Comparison of ENCODE assay signal across 1 cellular context in the genomic region with DNA sequence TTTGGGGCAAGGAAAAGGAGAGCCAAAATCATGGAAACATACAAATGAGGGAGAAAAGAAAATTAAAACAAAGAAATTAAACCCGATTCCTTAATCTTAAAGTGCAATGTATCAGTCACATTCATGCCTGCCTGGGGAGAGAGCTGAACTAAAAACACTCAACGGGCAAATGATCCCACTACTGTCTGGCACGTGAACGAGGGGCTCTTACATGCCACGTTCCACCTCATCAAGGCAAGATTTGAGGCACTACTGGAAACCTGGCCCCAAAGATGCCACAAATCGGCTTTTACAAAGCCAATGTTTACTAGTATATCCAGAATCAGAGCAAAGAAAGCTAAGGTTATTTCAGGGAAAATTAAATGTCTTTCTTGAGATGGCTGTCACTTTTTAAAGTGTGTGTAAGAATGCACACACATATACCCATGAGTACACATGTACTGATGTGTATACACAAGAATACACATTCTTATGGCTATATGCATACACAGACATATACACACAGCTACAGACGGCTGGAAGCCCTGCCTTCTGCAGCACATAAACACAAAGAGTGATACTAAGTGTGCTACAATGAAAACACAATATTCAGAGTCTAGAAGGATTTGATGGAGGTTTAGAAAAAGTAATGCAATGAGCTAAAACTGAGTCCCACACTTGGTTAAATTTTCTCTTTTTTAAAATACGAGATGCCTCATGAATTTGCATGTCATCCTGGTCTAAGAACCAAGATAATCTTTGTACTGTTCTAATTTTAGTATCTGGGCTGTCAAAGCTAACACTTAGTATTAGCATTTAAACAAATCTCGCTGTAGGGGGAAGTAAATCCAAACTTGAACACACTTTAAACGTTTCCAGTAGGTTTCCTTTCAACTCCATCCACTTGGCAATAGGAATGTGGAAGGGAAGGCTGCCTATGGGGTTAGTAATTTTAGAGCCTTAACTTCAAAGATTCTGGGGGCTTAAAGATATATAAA.
TF ChIP-seq lines count a peak whose summit lies in the region.

No MANE protein-coding gene starts in this region.

TF ChIP-seq in A549, 52 proteins besides CTCF, POLR2A, EP300 and RAD21 (continued from another document):
- no peak for TF ChIP-seq FOSL2 (IDR thresholded peaks at IDR 0.05)
- TF ChIP-seq FOSL2 (CRISPR knock-in tag; IDR thresholded peaks at IDR 0.05) = no peak
- TF ChIP-seq FOXS1 (CRISPR knock-in tag; IDR thresholded peaks at IDR 0.05) = no peak
- no peak for TF ChIP-seq ZNF302 (CRISPR knock-in tag; IDR thresholded peaks at IDR 0.05)
- TF ChIP-seq ELK1 (IDR thresholded peaks at IDR 0.05; ENCODE audit: low read depth, low read length) = no peak
- no peak for TF ChIP-seq HOXA7 (CRISPR knock-in tag; IDR thresholded peaks at IDR 0.05)
- no peak for TF ChIP-seq MYC (IDR thresholded peaks at IDR 0.05; ENCODE audit: borderline replicate concordance, low read length)
- TF ChIP-seq NR3C1 (IDR thresholded peaks at IDR 0.05) = no peak
- TF ChIP-seq ESRRA (IDR thresholded peaks at IDR 0.05; ENCODE audit: borderline replicate concordance, low read length) = no peak
- TF ChIP-seq E2F6 (IDR thresholded peaks at IDR 0.05; ENCODE audit: borderline replicate concordance, low read depth) = no peak
- TF ChIP-seq CBX8 (IDR thresholded peaks at IDR 0.05) = no peak
- TF ChIP-seq, protein P1, sequence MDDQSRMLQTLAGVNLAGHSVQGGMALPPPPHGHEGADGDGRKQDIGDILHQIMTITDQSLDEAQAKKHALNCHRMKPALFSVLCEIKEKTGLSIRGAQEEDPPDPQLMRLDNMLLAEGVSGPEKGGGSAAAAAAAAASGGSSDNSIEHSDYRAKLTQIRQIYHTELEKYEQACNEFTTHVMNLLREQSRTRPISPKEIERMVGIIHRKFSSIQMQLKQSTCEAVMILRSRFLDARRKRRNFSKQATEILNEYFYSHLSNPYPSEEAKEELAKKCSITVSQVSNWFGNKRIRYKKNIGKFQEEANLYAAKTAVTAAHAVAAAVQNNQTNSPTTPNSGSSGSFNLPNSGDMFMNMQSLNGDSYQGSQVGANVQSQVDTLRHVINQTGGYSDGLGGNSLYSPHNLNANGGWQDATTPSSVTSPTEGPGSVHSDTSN (IDR thresholded peaks at IDR 0.05) = no peak
- no peak for TF ChIP-seq BHLHE40 (IDR thresholded peaks at IDR 0.05; ENCODE audit: low read depth, low read length)
TF ChIP-seq in A549: peak in this region for 0.
